Comparison of ENCODE assay signal across 14 cellular contexts in genomic region chr21:33844104-33844889, GRCh38.
DNase-seq lines count a peak whose midpoint lies in the region; ATAC-seq and TF ChIP-seq lines count a peak whose summit lies in the region.
"Had no signal": no experiment of that assay in that cellular context is flagged by ENCODE, and none has a peak within 500 bp of the region (broad histone marks: within the 10 kb centered on the region; RNA-seq: fewer than 3 reads in every experiment).

No MANE protein-coding gene starts in this region.

- peak; percentile 64 for ATAC-seq in Right ventricle myocardium superior (ENCODE audit: poor library complexity)
- no peak for ATAC-seq in naive thymus-derived CD8-positive, alpha-beta T cell
- ATAC-seq in stimulated activated naive B cell treated with anti-CD40 and anti-IgM and Interleukin-4, amounts not matched to agents 10 μg/mL and 1 μg/mL and 100 μg/mL, for 72 hours (replicated peaks), result no peak
- ATAC-seq: A549 had no signal

- DNase-seq in AG09309 (ENCODE audit: low read depth) (peak; percentile 62), SJSA1 (ENCODE audit: low read depth in 1 of 2, low spot score in 2 of 2) (peak; percentile 62 to 67), Right ventricle myocardium superior (peak; percentile 61), NCI-H748 (lab: John Stamatoyannopoulos, UW; ENCODE audit: unreplicated experiment) (no peak), CD1c-positive myeloid dendritic cell (ENCODE audit: extremely low spot score) (no peak)
- no peak for DNase-seq in naive thymus-derived CD8-positive, alpha-beta T cell
- DNase-seq in stimulated activated naive B cell treated with anti-CD40 and anti-IgM and Interleukin-4, amounts not matched to agents 10 μg/mL and 1 μg/mL and 100 μg/mL, for 72 hours, result no peak
- DNase-seq: activated CD8-positive, alpha-beta memory T cell treated with anti-CD3 and anti-CD28 coated beads, Interleukin-2, amount 50 U/mL, for 4 hours; GOT3; NCI-H524 treated with DMSO at 0.1 percent for 48 hours; upper lobe of left lung; WERI-Rb-1 had no signal

- no peaks in the 10 kb centered on the region for H3K9me2 ChIP-seq in neural cell (ENCODE audit: insufficient read depth, low read length)

- no peak overlapping the region for H3K4me2 ChIP-seq in neural cell (ENCODE audit: low read length)
- H3K4me2 ChIP-seq: A549 had no signal

- POLR2A ChIA-PET in naive thymus-derived CD8-positive, alpha-beta T cell (lab: Charles Lee), result interaction anchor here (0.6 kb wide), 2 partner anchors 514 to 800 kb away, joined by 4 to 6 read pairs; no protein-coding TSS in a partner anchor

- H3K27ac Mint-ChIP-seq in naive thymus-derived CD8-positive, alpha-beta T cell, result no peak overlapping the region
- no peak overlapping the region for H3K27ac Mint-ChIP-seq in stimulated activated naive B cell treated with anti-CD40 and anti-IgM and Interleukin-4, amounts not matched to agents 10 μg/mL and 1 μg/mL and 100 μg/mL, for 72 hours

- H3F3A ChIP-seq in neural cell (ENCODE audit: insufficient read depth, low read length, poor library complexity, severe bottlenecking), result no peaks in the 10 kb centered on the region

- no peaks in the 10 kb centered on the region for H3K79me2 ChIP-seq in neural cell (replicated peaks; ENCODE audit: insufficient read depth, low read length)

- H3K4me1 ChIP-seq in SJSA1 (replicated peaks), result peaks cover 19% of the 10 kb centered on the region
- H3K4me1 ChIP-seq: A549 had no signal

- H3K4me3 ChIP-seq in AG09309 (ENCODE audit: control insufficient read depth, low read depth, low read length) (no peak overlapping the region), SJSA1 (no peak overlapping the region), neural cell (ENCODE audit: low read length) (no peak overlapping the region)
- H3K4me3 ChIP-seq: A549, upper lobe of left lung had no signal

- no peaks in the 10 kb centered on the region for H4K20me1 ChIP-seq in neural cell (ENCODE audit: insufficient read depth)

- H3K27ac ChIP-seq in SJSA1 (no peak overlapping the region; the same call in 1 of the 2 replicates), neural cell (ENCODE audit: low read length) (peak overlapping the region; percentile 12)
- H3K27ac ChIP-seq: A549, upper lobe of left lung, WERI-Rb-1 had no signal

- peak overlapping the region; percentile 1 for H3K9ac ChIP-seq in neural cell (ENCODE audit: low read length)

- H3K9me3 ChIP-seq in SJSA1 (replicated peaks), result no peaks in the 10 kb centered on the region
- H3K9me3 ChIP-seq in neural cell (ENCODE audit: low read length), result no peaks in the 10 kb centered on the region
- H3K9me3 ChIP-seq: A549, upper lobe of left lung had no signal

- H2AFZ ChIP-seq in neural cell (ENCODE audit: low read depth, low read length), result no peak overlapping the region

- TF ChIP-seq EP300 in neural cell (conservative IDR thresholded peaks at IDR 0.05; ENCODE audit: poor library complexity, severe bottlenecking), result peak; percentile 68

- TF ChIP-seq RAD21 in neural cell (conservative IDR thresholded peaks at IDR 0.05), result no peak

- peaks cover 0 to 3% (median 0%) of the 10 kb centered on the region in 5 donors for H3K27me3 Mint-ChIP-seq in naive thymus-derived CD8-positive, alpha-beta T cell
- peaks cover 0 to 16% of the 10 kb centered on the region in 2 donors for H3K27me3 Mint-ChIP-seq in stimulated activated naive B cell treated with anti-CD40 and anti-IgM and Interleukin-4, amounts not matched to agents 10 μg/mL and 1 μg/mL and 100 μg/mL, for 72 hours

- TF ChIP-seq CTCF in AG09309 (IDR thresholded peaks at IDR 0.05; ENCODE audit: control insufficient read depth, insufficient read depth, low read depth, low read length, missing control alignments) (no peak), neural cell (IDR thresholded peaks at IDR 0.05; ENCODE audit: poor library complexity, severe bottlenecking) (no peak)

- no peak overlapping the region for H3K4me3 Mint-ChIP-seq in naive thymus-derived CD8-positive, alpha-beta T cell
- no peak overlapping the region for H3K4me3 Mint-ChIP-seq in stimulated activated naive B cell treated with anti-CD40 and anti-IgM and Interleukin-4, amounts not matched to agents 10 μg/mL and 1 μg/mL and 100 μg/mL, for 72 hours

- no peaks in the 10 kb centered on the region; the same call in 1 of the 2 replicates for H3K36me3 ChIP-seq in SJSA1
- H3K36me3 ChIP-seq in neural cell (ENCODE audit: insufficient read depth, low read length), result no peaks in the 10 kb centered on the region
- H3K36me3 ChIP-seq: upper lobe of left lung had no signal

- H3K9me3 Mint-ChIP-seq in naive thymus-derived CD8-positive, alpha-beta T cell, result peaks cover 0 to 10% (median 6%) of the 10 kb centered on the region in 9 donors
- peaks cover 8 to 11% of the 10 kb centered on the region in 2 donors for H3K9me3 Mint-ChIP-seq in stimulated activated naive B cell treated with anti-CD40 and anti-IgM and Interleukin-4, amounts not matched to agents 10 μg/mL and 1 μg/mL and 100 μg/mL, for 72 hours

- intact Hi-C loops in Right ventricle myocardium superior (cut with DNase I), result no loop called here

- H3K27me3 ChIP-seq in SJSA1 (replicated peaks) (no peaks in the 10 kb centered on the region), neural cell (ENCODE audit: insufficient read depth, low read depth, low read length) (no peaks in the 10 kb centered on the region)
- H3K27me3 ChIP-seq: upper lobe of left lung had no signal

- H3K36me3 Mint-ChIP-seq in naive thymus-derived CD8-positive, alpha-beta T cell, result peaks cover 0 to 5% (median 0%) of the 10 kb centered on the region in 3 donors
- peaks cover 0 to 8% of the 10 kb centered on the region in 2 donors for H3K36me3 Mint-ChIP-seq in stimulated activated naive B cell treated with anti-CD40 and anti-IgM and Interleukin-4, amounts not matched to agents 10 μg/mL and 1 μg/mL and 100 μg/mL, for 72 hours

- no peaks in the 10 kb centered on the region for H3K4me1 Mint-ChIP-seq in naive thymus-derived CD8-positive, alpha-beta T cell
- H3K4me1 Mint-ChIP-seq in stimulated activated naive B cell treated with anti-CD40 and anti-IgM and Interleukin-4, amounts not matched to agents 10 μg/mL and 1 μg/mL and 100 μg/mL, for 72 hours, result peaks cover 7 to 8% of the 10 kb centered on the region in 2 donors

TF ChIP-seq in neural cell, 6 proteins besides CTCF, POLR2A, EP300 and RAD21:
- TF ChIP-seq EZH2 (IDR thresholded peaks at IDR 0.05; ENCODE audit: borderline replicate concordance, insufficient read depth, low read length, poor library complexity, severe bottlenecking), result no peak
- peak; percentile 61 for TF ChIP-seq POLR2AphosphoS5 (IDR thresholded peaks at IDR 0.05)
- TF ChIP-seq TAF1 (IDR thresholded peaks at IDR 0.05; ENCODE audit: low read depth), result no peak
- peak; percentile 34 for TF ChIP-seq MXI1 (conservative IDR thresholded peaks at IDR 0.05; ENCODE audit: poor library complexity, severe bottlenecking)
- no peak for TF ChIP-seq REST (IDR thresholded peaks at IDR 0.05; ENCODE audit: borderline replicate concordance)
- TF ChIP-seq SMC3 (conservative IDR thresholded peaks at IDR 0.05; ENCODE audit: poor library complexity), result no peak

Comparison
In these comparisons a context has a peak if more than half of its experiments do, and no peak if none do; other contexts are left out.
1. DNase-seq: peak in AG09309 (single experiment), SJSA1 (2 of 2) and Right ventricle myocardium superior (single experiment); none in naive thymus-derived CD8-positive, alpha-beta T cell (0 of 10), NCI-H748 (single experiment), CD1c-positive myeloid dendritic cell (single experiment) and stimulated activated naive B cell treated with anti-CD40 and anti-IgM and Interleukin-4, amounts not matched to agents 10 μg/mL and 1 μg/mL and 100 μg/mL, for 72 hours (single experiment).